1 cellular context compared by ENCODE assay signal in genomic region chr20:8094845-8095244, GRCh38.
TF ChIP-seq lines count a peak whose summit lies in the region.

No MANE protein-coding gene starts in this region.

TF ChIP-seq in HepG2, 621 proteins besides CTCF, POLR2A, EP300 and RAD21 (continued from another document and continues in another):
- TF ChIP-seq SIN3B (IDR thresholded peaks at IDR 0.05; ENCODE audit: low read length) (no peak), HMGXB4 (CRISPR knock-in tag; IDR thresholded peaks at IDR 0.05; ENCODE audit: borderline replicate concordance in 1 of 2, low read depth in 1 of 2) (no peak), NR2F6 (IDR thresholded peaks at IDR 0.05) (no peak; the same call in 1 of the 2 replicates), NR2F6 (CRISPR knock-in tag; IDR thresholded peaks at IDR 0.05) (no peak), FOXA1 (IDR thresholded peaks at IDR 0.05) (no peak), FOXA1 (CRISPR knock-in tag; IDR thresholded peaks at IDR 0.05) (peak; percentile 41; the same call in 1 of the 2 replicates), TOE1 (CRISPR knock-in tag; IDR thresholded peaks at IDR 0.05) (no peak), NFIB (CRISPR knock-in tag; IDR thresholded peaks at IDR 0.05; ENCODE audit: borderline replicate concordance) (no peak), ZNF777 (CRISPR knock-in tag; IDR thresholded peaks at IDR 0.05) (no peak), FOXP1 (IDR thresholded peaks at IDR 0.05) (no peak), FOXP1 (CRISPR knock-in tag; IDR thresholded peaks at IDR 0.05) (peak; percentile 77), TFDP1 (CRISPR knock-in tag; IDR thresholded peaks at IDR 0.05; ENCODE audit: borderline replicate concordance) (no peak), CEBPB (IDR thresholded peaks at IDR 0.05; ENCODE audit: borderline replicate concordance, low read depth, low read length) (peak; percentile 99), HDAC2 (CRISPR knock-in tag; IDR thresholded peaks at IDR 0.05) (0 out of 2 replicates have a peak, but pooled peaks have one; percentile 28), IRX3 (CRISPR knock-in tag; IDR thresholded peaks at IDR 0.05; ENCODE audit: borderline replicate concordance, low read depth) (no peak), FOXA3 (CRISPR knock-in tag; IDR thresholded peaks at IDR 0.05) (peak; percentile 63), ZZZ3 (CRISPR knock-in tag; IDR thresholded peaks at IDR 0.05; ENCODE audit: borderline replicate concordance) (no peak), CEBPG (CRISPR knock-in tag; IDR thresholded peaks at IDR 0.05) (peak; percentile 80), TCF7 (IDR thresholded peaks at IDR 0.05; ENCODE audit: low read depth) (peak; percentile 61), SNAPC5 (CRISPR knock-in tag; IDR thresholded peaks at IDR 0.05; ENCODE audit: borderline replicate concordance) (no peak), ZNF367 (CRISPR knock-in tag; IDR thresholded peaks at IDR 0.05; ENCODE audit: borderline replicate concordance) (no peak), FOXJ3 (CRISPR knock-in tag; IDR thresholded peaks at IDR 0.05; ENCODE audit: borderline replicate concordance) (peak; percentile 70; the same call in 1 of the 2 replicates), ZNF20 (CRISPR knock-in tag; IDR thresholded peaks at IDR 0.05) (no peak), REL (CRISPR knock-in tag; conservative IDR thresholded peaks at IDR 0.05) (no peak), HMG20A (CRISPR knock-in tag; IDR thresholded peaks at IDR 0.05; ENCODE audit: borderline replicate concordance) (peak; percentile 67; the same call in 1 of the 2 replicates), AFF4 (CRISPR knock-in tag; IDR thresholded peaks at IDR 0.05) (no peak), ZNF335 (CRISPR knock-in tag; IDR thresholded peaks at IDR 0.05) (no peak), ZNF569 (CRISPR knock-in tag; IDR thresholded peaks at IDR 0.05; ENCODE audit: borderline replicate concordance) (no peak), CEBPZ (IDR thresholded peaks at IDR 0.05; ENCODE audit: low read length) (no peak), POLR2G (IDR thresholded peaks at IDR 0.05; ENCODE audit: low read depth, low read length) (no peak), KLF16 (CRISPR knock-in tag; IDR thresholded peaks at IDR 0.05) (peak in 1 of 2 experiments; percentile 39; a peak in 1 of 4 replicates), HNRNPLL (IDR thresholded peaks at IDR 0.05; ENCODE audit: low read depth, low read length, poor library complexity, severe bottlenecking) (no peak), TFE3 (CRISPR knock-in tag; IDR thresholded peaks at IDR 0.05) (0 out of 2 replicates have a peak, but pooled peaks have one; percentile 18), NCOR1 (IDR thresholded peaks at IDR 0.05; ENCODE audit: borderline replicate concordance, low read length) (no peak), MIER3 (CRISPR knock-in tag; IDR thresholded peaks at IDR 0.05; ENCODE audit: borderline replicate concordance) (no peak), ARID3A (IDR thresholded peaks at IDR 0.05; ENCODE audit: low read depth, low read length) (peak; percentile 84), ZNF562 (CRISPR knock-in tag; IDR thresholded peaks at IDR 0.05; ENCODE audit: borderline replicate concordance) (no peak), TP53 (CRISPR knock-in tag; conservative IDR thresholded peaks at IDR 0.05) (no peak), SOX6 (IDR thresholded peaks at IDR 0.05) (no peak), SOX6 (CRISPR knock-in tag; IDR thresholded peaks at IDR 0.05) (peak; percentile 74; the same call in 1 of the 2 replicates), CREB1 (IDR thresholded peaks at IDR 0.05) (peak; percentile 92), CREB1 (CRISPR knock-in tag; IDR thresholded peaks at IDR 0.05) (no peak), ETS1 (CRISPR knock-in tag; IDR thresholded peaks at IDR 0.05) (no peak), ZNF3 (CRISPR knock-in tag; IDR thresholded peaks at IDR 0.05) (no peak), REXO4 (CRISPR knock-in tag; IDR thresholded peaks at IDR 0.05; ENCODE audit: borderline replicate concordance) (no peak), THAP11 (CRISPR knock-in tag; IDR thresholded peaks at IDR 0.05) (0 out of 2 replicates have a peak, but pooled peaks have one; percentile 21), TBX3 (IDR thresholded peaks at IDR 0.05; ENCODE audit: borderline replicate concordance) (peak; percentile 69; the same call in 1 of the 2 replicates), RFX3 (CRISPR knock-in tag; IDR thresholded peaks at IDR 0.05) (peak; percentile 4; the same call in 1 of the 2 replicates), ZFP91 (CRISPR knock-in tag; IDR thresholded peaks at IDR 0.05; ENCODE audit: borderline replicate concordance) (no peak), ZNF264 (CRISPR knock-in tag; IDR thresholded peaks at IDR 0.05) (no peak), SOX5 (CRISPR knock-in tag; IDR thresholded peaks at IDR 0.05; ENCODE audit: borderline replicate concordance) (peak; percentile 38; the same call in 1 of the 2 replicates), GATAD2A (CRISPR knock-in tag; IDR thresholded peaks at IDR 0.05) (peak; percentile 89), IKZF1 (IDR thresholded peaks at IDR 0.05) (no peak), ZNF136 (CRISPR knock-in tag; IDR thresholded peaks at IDR 0.05; ENCODE audit: low read depth) (no peak), ZKSCAN1 (IDR thresholded peaks at IDR 0.05; ENCODE audit: low read length) (no peak), HCFC1 (IDR thresholded peaks at IDR 0.05; ENCODE audit: low read depth, low read length) (no peak), ZNF253 (CRISPR knock-in tag; IDR thresholded peaks at IDR 0.05; ENCODE audit: borderline replicate concordance) (no peak), ZNF670 (CRISPR knock-in tag; IDR thresholded peaks at IDR 0.05; ENCODE audit: borderline replicate concordance) (no peak), ZNF337 (CRISPR knock-in tag; IDR thresholded peaks at IDR 0.05; ENCODE audit: borderline replicate concordance, low read depth) (no peak)
